ENCODE assay signal across 18 cellular contexts in the genomic region with DNA sequence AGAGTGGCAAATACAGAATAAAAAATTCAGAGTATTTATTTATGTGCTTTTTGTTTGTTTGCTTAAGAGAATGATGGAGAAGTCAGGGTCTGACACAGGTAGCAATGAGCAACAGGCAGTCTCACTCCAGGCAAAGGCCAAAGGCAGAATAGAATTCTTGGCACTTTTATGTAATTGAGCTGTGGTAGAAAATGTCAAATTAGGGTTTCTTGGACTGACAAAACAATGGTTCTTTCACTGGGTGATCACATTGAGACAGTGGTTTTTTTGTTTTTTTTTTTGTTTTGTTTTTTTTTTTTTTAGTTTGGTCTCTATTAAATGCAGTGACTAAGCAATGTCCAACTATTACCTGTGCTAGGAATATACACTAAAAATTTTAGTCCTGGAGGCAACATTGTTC.
A peak's percentile ranks its signal among the peaks of the same experiment; 100 is the strongest.
DNase-seq lines count a peak whose midpoint lies in the region.
"Had no signal": no experiment of that assay in that cellular context is flagged by ENCODE, and none has a peak within 500 bp of the region (broad histone marks: within the 10 kb centered on the region; RNA-seq: fewer than 3 reads in every experiment).

No MANE protein-coding gene starts in this region.

- peak; percentile 38 for DNase-seq in NCI-H1048 (lab: John Stamatoyannopoulos, UW)
- peak; percentile 60 for DNase-seq in globus pallidus (ENCODE audit: low spot score)
- DNase-seq in pons (ENCODE audit: low spot score): peak; percentile 77
- peak; percentile 67 for DNase-seq in superior temporal gyrus (ENCODE audit: extremely low spot score)
- no peak for DNase-seq in CD1c-positive myeloid dendritic cell (ENCODE audit: extremely low spot score)
- DNase-seq in stimulated activated CD4-positive, alpha-beta T cell treated with anti-CD3 and anti-CD28 coated beads, Interleukin-4, amount 100 ng/mL, for 1 hour: no peak
- no peak for DNase-seq in GF-D8 (lab: John Stamatoyannopoulos, UW)
- DNase-seq: 8988T; ACHN; AML-193; C1 segment of cervical spinal cord; Caco-2; CD4-positive, CD25-positive, alpha-beta regulatory T cell; CD8-positive, alpha-beta T cell; DMS153; DND-41; H9; HFFc6 had no signal

Comparison
In these comparisons a context has a peak if more than half of its experiments do, and no peak if none do; other contexts are left out.
1. DNase-seq: peak in NCI-H1048 (single experiment), globus pallidus (single experiment), pons (single experiment) and superior temporal gyrus (single experiment); none in CD1c-positive myeloid dendritic cell (single experiment), stimulated activated CD4-positive, alpha-beta T cell treated with anti-CD3 and anti-CD28 coated beads, Interleukin-4, amount 100 ng/mL, for 1 hour (single experiment) and GF-D8 (single experiment).